ENCODE assay signal across 1 cellular context in genomic region chr3:75670891-75671612, GRCh38.
TF ChIP-seq lines count a peak whose summit lies in the region.

No MANE protein-coding gene starts in this region.

TF ChIP-seq in H1, 55 proteins besides CTCF, POLR2A, EP300 and RAD21:
- TF ChIP-seq SUZ12 (IDR thresholded peaks at IDR 0.05; ENCODE audit: low read length): peak; percentile 85; the same call in 1 of the 2 replicates
- TF ChIP-seq EZH2 (IDR thresholded peaks at IDR 0.05; ENCODE audit: low read depth, low read length, severe bottlenecking): peak; percentile 82
- peak; percentile 76 for TF ChIP-seq RNF2 (IDR thresholded peaks at IDR 0.05; ENCODE audit: borderline replicate concordance, low read depth, low read length, missing control alignments, poor library complexity, severe bottlenecking)
TF ChIP-seq in H1: peak in this region for 3; not testable (repeated sequence) for 52.
